13 cellular contexts compared by ENCODE assay signal in genomic region chr10:112585052-112585451, GRCh38.
A peak's percentile ranks its signal among the peaks of the same experiment; 100 is the strongest.
DNase-seq lines count a peak whose midpoint lies in the region; ATAC-seq, FAIRE-seq and TF ChIP-seq lines count a peak whose summit lies in the region.
"Had no signal": no experiment of that assay in that cellular context is flagged by ENCODE, and none has a peak within 500 bp of the region (broad histone marks: within the 10 kb centered on the region; RNA-seq: fewer than 3 reads in every experiment).

No MANE protein-coding gene starts in this region.

- dilution Hi-C loops in keratinocyte (cut with MboI; ENCODE audit: extremely low pct_ligation_motif_present, low sequenced_read_pairs): no loop called here

- H3K27me3 ChIP-seq in breast epithelium (no peaks in the 10 kb centered on the region), astrocyte (ENCODE audit: insufficient read depth, low read length) (no peaks in the 10 kb centered on the region), keratinocyte (ENCODE audit: control insufficient read depth, extremely low read depth, insufficient read depth, low read length) (no peaks in the 10 kb centered on the region), aorta (ENCODE audit: control insufficient read depth in 1 of 2, insufficient read depth in 2 of 2, low read length in 1 of 2) (no peaks in the 10 kb centered on the region), MM.1S (replicated peaks; ENCODE audit: insufficient read depth, low read length) (no peaks in the 10 kb centered on the region)
- H3K27me3 ChIP-seq in CD8-positive, alpha-beta memory T cell (ENCODE audit: insufficient read depth, low read length, poor library complexity, severe bottlenecking): no peaks in the 10 kb centered on the region
- H3K27me3 ChIP-seq: tibial artery had no signal

- no peak overlapping the region for H3K9ac ChIP-seq in astrocyte (ENCODE audit: low read length)
- H3K9ac ChIP-seq in keratinocyte (ENCODE audit: control insufficient read depth, extremely low read depth, insufficient read depth, low read length): no peak overlapping the region
- no peak overlapping the region for H3K9ac ChIP-seq in MM.1S (ENCODE audit: low read length)

- H4K20me1 ChIP-seq in astrocyte (ENCODE audit: insufficient read depth, low read length): no peaks in the 10 kb centered on the region
- no peaks in the 10 kb centered on the region for H4K20me1 ChIP-seq in keratinocyte (ENCODE audit: control insufficient read depth, extremely low read depth, insufficient read depth, low read length)
- H4K20me1 ChIP-seq in MM.1S (ENCODE audit: insufficient read depth, low read length): no peaks in the 10 kb centered on the region

- H3K4me3 Mint-ChIP-seq in MCF 10A (ENCODE audit: unreplicated experiment) (peak overlapping the region; percentile 16), astrocyte (ENCODE audit: unreplicated experiment) (no peak overlapping the region)
- H3K4me3 Mint-ChIP-seq in CD8-positive, alpha-beta memory T cell: no peak overlapping the region
- H3K4me3 Mint-ChIP-seq: activated naive CD8-positive, alpha-beta T cell treated with anti-CD3 and anti-CD28 coated beads, Interleukin-2, amount 50 U/mL, for 24 hours had no signal

- H3K4me1 Mint-ChIP-seq in MCF 10A (ENCODE audit: insufficient read depth, unreplicated experiment) (peaks cover 28% of the 10 kb centered on the region), astrocyte (ENCODE audit: low read depth, unreplicated experiment) (peaks cover 58% of the 10 kb centered on the region)
- no peaks in the 10 kb centered on the region for H3K4me1 Mint-ChIP-seq in CD8-positive, alpha-beta memory T cell
- H3K4me1 Mint-ChIP-seq: activated naive CD8-positive, alpha-beta T cell treated with anti-CD3 and anti-CD28 coated beads, Interleukin-2, amount 50 U/mL, for 24 hours had no signal

- POLR2A ChIA-PET in MCF 10A (lab: Yijun Ruan, JAX): interaction anchor here (0.5 to 2.0 kb wide), 7 partner anchors 11 to 489 kb away, joined by 3 to 6 read pairs (median 3); no protein-coding TSS in a partner anchor
- POLR2A ChIA-PET in CD8-positive, alpha-beta memory T cell (lab: Charles Lee): no interaction called here

- no peak for TF ChIP-seq CTCF in MCF 10A (IDR thresholded peaks at IDR 0.05; ENCODE audit: unreplicated experiment)
- TF ChIP-seq CTCF in breast epithelium (IDR thresholded peaks at IDR 0.05): no peak
- no peak for TF ChIP-seq CTCF in astrocyte (IDR thresholded peaks at IDR 0.05; ENCODE audit: insufficient read depth, low read depth, low read length)
- TF ChIP-seq CTCF in keratinocyte (optimal IDR thresholded peaks at IDR 0.05 in 1 of 3, IDR thresholded peaks at IDR 0.05 in 1 of 3, conservative IDR thresholded peaks at IDR 0.05 in 1 of 3; ENCODE audit: extremely low read depth in 1 of 3, insufficient read depth in 2 of 3, low read length in 3 of 3): no peak
- no peak for TF ChIP-seq CTCF in MM.1S (IDR thresholded peaks at IDR 0.05; ENCODE audit: low read length)

- H3K27ac Mint-ChIP-seq in MCF 10A (ENCODE audit: low read depth, unreplicated experiment) (peak overlapping the region; percentile 86), astrocyte (ENCODE audit: unreplicated experiment) (peak overlapping the region; percentile 38)
- H3K27ac Mint-ChIP-seq in CD8-positive, alpha-beta memory T cell: no peak overlapping the region
- H3K27ac Mint-ChIP-seq: activated naive CD8-positive, alpha-beta T cell treated with anti-CD3 and anti-CD28 coated beads, Interleukin-2, amount 50 U/mL, for 24 hours had no signal

- H2AFZ ChIP-seq in astrocyte (ENCODE audit: low read depth, low read length): no peak overlapping the region
- H2AFZ ChIP-seq in keratinocyte (ENCODE audit: control insufficient read depth, low read length): peak overlapping the region; percentile 38
- H2AFZ ChIP-seq in MM.1S (ENCODE audit: low read length): no peak overlapping the region

- H3K9me3 Mint-ChIP-seq in MCF 10A (ENCODE audit: unreplicated experiment) (no peaks in the 10 kb centered on the region), astrocyte (ENCODE audit: unreplicated experiment) (no peaks in the 10 kb centered on the region)
- no peaks in the 10 kb centered on the region for H3K9me3 Mint-ChIP-seq in CD8-positive, alpha-beta memory T cell
- H3K9me3 Mint-ChIP-seq: activated naive CD8-positive, alpha-beta T cell treated with anti-CD3 and anti-CD28 coated beads, Interleukin-2, amount 50 U/mL, for 24 hours had no signal

- H3K36me3 ChIP-seq in breast epithelium (no peaks in the 10 kb centered on the region), astrocyte (ENCODE audit: insufficient read depth, low read length) (no peaks in the 10 kb centered on the region), keratinocyte (ENCODE audit: control insufficient read depth in 2 of 2, extremely low read depth in 1 of 2, insufficient read depth in 2 of 2, low read length in 2 of 2) (no peaks in the 10 kb centered on the region), aorta (ENCODE audit: control insufficient read depth in 1 of 2, insufficient read depth in 2 of 2, low read length in 1 of 2) (peaks cover 0 to 4% of the 10 kb centered on the region in 2 donors), MM.1S (replicated peaks; ENCODE audit: insufficient read depth, low read length) (no peaks in the 10 kb centered on the region)
- H3K36me3 ChIP-seq in CD8-positive, alpha-beta memory T cell (ENCODE audit: insufficient read depth, low read length): no peaks in the 10 kb centered on the region
- H3K36me3 ChIP-seq: tibial artery had no signal

- H3K27ac ChIP-seq in breast epithelium (no peak overlapping the region), astrocyte (ENCODE audit: low read depth, low read length) (peak overlapping the region; percentile 9), keratinocyte (ENCODE audit: control insufficient read depth, insufficient read depth, low read length) (peak overlapping the region; percentile 59), aorta (ENCODE audit: low read depth in 1 of 2, low read length in 2 of 2) (no peak overlapping the region), MM.1S (ENCODE audit: low read length) (no peak overlapping the region)
- H3K27ac ChIP-seq in CD8-positive, alpha-beta memory T cell (ENCODE audit: low read depth, low read length): no peak overlapping the region

- FAIRE-seq in astrocyte (lab: Jason Lieb, UNC) (peak; percentile 73), keratinocyte (lab: Jason Lieb, UNC) (peak; percentile 91)
- FAIRE-seq: endometrium had no signal

- DNase-seq in MCF 10A (ENCODE audit: unreplicated experiment) (peak; percentile 75), breast epithelium (ENCODE audit: low spot score in 2 of 2) (no peak), astrocyte (ENCODE audit: low read depth) (peak; percentile 59), keratinocyte (ENCODE audit: low read depth, low spot score) (no peak), aorta (peak in 1 of 2 donors; percentile 70), MM.1S (no peak)
- DNase-seq in CD8-positive, alpha-beta memory T cell: no peak
- DNase-seq: activated naive CD8-positive, alpha-beta T cell treated with anti-CD3 and anti-CD28 coated beads, Interleukin-2, amount 50 U/mL, for 24 hours; NCI-H1436; T-helper 9 cell had no signal

- BruUV-seq in MCF 10A (replicated peaks; lab: Mats Ljungman, UMichigan): no TSS peak

- no peaks in the 10 kb centered on the region for H3K4me1 ChIP-seq in breast epithelium
- peaks cover 19% of the 10 kb centered on the region for H3K4me1 ChIP-seq in astrocyte (ENCODE audit: insufficient read depth, low read length)
- H3K4me1 ChIP-seq in keratinocyte (ENCODE audit: control insufficient read depth, extremely low read depth, insufficient read depth, low read length): peaks cover 14% of the 10 kb centered on the region
- H3K4me1 ChIP-seq in aorta (ENCODE audit: control insufficient read depth in 1 of 2, insufficient read depth in 2 of 2, low read length in 2 of 2): peaks cover 2 to 6% of the 10 kb centered on the region in 2 donors
- H3K4me1 ChIP-seq in CD8-positive, alpha-beta memory T cell (ENCODE audit: insufficient read depth, low read length): no peaks in the 10 kb centered on the region
- H3K4me1 ChIP-seq in MM.1S (ENCODE audit: low read length): no peaks in the 10 kb centered on the region

- peak overlapping the region; percentile 17 for H3K4me2 ChIP-seq in astrocyte (ENCODE audit: low read length)
- H3K4me2 ChIP-seq in keratinocyte (ENCODE audit: control insufficient read depth, extremely low read depth, insufficient read depth, low read depth, low read length): peak overlapping the region; percentile 70
- H3K4me2 ChIP-seq in MM.1S (ENCODE audit: low read depth, low read length): no peak overlapping the region

- intact Hi-C loops in MCF 10A (cut with micrococcal nuclease): no loop called here
- intact Hi-C loops in breast epithelium (cut with DNase I; ENCODE audit: low total_unique reads): no loop called here
- intact Hi-C loops in aorta (cut with DNase I): loop anchor here in 1 of 2 donors (10.0 kb wide), 1 partner anchor 800 kb away; no protein-coding TSS in a partner anchor

- CTCF ChIA-PET in MCF 10A (lab: Yijun Ruan, JAX): interaction anchor here (0.6 to 1.6 kb wide), 8 partner anchors 10 to 741 kb away, joined by 3 to 6 read pairs (median 3); no protein-coding TSS in a partner anchor
- CTCF ChIA-PET in CD8-positive, alpha-beta memory T cell (lab: Charles Lee): no interaction called here

- H3K36me3 Mint-ChIP-seq in MCF 10A (ENCODE audit: insufficient read depth, unreplicated experiment): no peaks in the 10 kb centered on the region
- H3K36me3 Mint-ChIP-seq in astrocyte (ENCODE audit: low read depth, unreplicated experiment): peaks cover 3% of the 10 kb centered on the region
- peaks cover 0 to 24% (median 14%) of the 10 kb centered on the region in 3 donors for H3K36me3 Mint-ChIP-seq in CD8-positive, alpha-beta memory T cell

- H3K79me2 ChIP-seq in astrocyte (ENCODE audit: insufficient read depth, low read length) (no peaks in the 10 kb centered on the region), keratinocyte (ENCODE audit: control insufficient read depth, insufficient read depth, low read length) (no peaks in the 10 kb centered on the region), MM.1S (ENCODE audit: low read length) (no peaks in the 10 kb centered on the region)

- H3K27me3 Mint-ChIP-seq in MCF 10A (ENCODE audit: insufficient read depth, unreplicated experiment) (no peaks in the 10 kb centered on the region), astrocyte (ENCODE audit: low read depth, unreplicated experiment) (no peaks in the 10 kb centered on the region)
- no peaks in the 10 kb centered on the region for H3K27me3 Mint-ChIP-seq in CD8-positive, alpha-beta memory T cell
- H3K27me3 Mint-ChIP-seq: activated naive CD8-positive, alpha-beta T cell treated with anti-CD3 and anti-CD28 coated beads, Interleukin-2, amount 50 U/mL, for 24 hours had no signal

- no peaks in the 10 kb centered on the region for H3F3A ChIP-seq in MM.1S (ENCODE audit: insufficient read depth, low read length)

- ATAC-seq in aorta (ENCODE audit: low FRiP score): peak; percentile 70
- no peak for ATAC-seq in HG03135 (IDR thresholded peaks at IDR 0.05; ENCODE audit: unreplicated experiment)
- ATAC-seq: activated naive CD8-positive, alpha-beta T cell treated with anti-CD3 and anti-CD28 coated beads, Interleukin-2, amount 50 U/mL, for 24 hours had no signal

- H3K9me2 ChIP-seq in MM.1S (replicated peaks; ENCODE audit: insufficient read depth, low read length): no peaks in the 10 kb centered on the region

- WGBS in aorta, 2 donors: 5 to 6% methylated on average over 4 of the region's 4 CpGs

- TF ChIP-seq POLR2A in breast epithelium (IDR thresholded peaks at IDR 0.05): no peak

- H3K4me3 ChIP-seq in breast epithelium (no peak overlapping the region), astrocyte (ENCODE audit: insufficient read depth, low read depth, low read length) (no peak overlapping the region), keratinocyte (ENCODE audit: control insufficient read depth in 2 of 3, extremely low read depth in 1 of 3, insufficient read depth in 2 of 3, low read depth in 1 of 3, low read length in 3 of 3) (no peak overlapping the region), aorta (ENCODE audit: low read length in 2 of 2) (no peak overlapping the region), MM.1S (ENCODE audit: low read length) (no peak overlapping the region)
- no peak overlapping the region for H3K4me3 ChIP-seq in CD8-positive, alpha-beta memory T cell (ENCODE audit: low read length)
- H3K4me3 ChIP-seq: tibial artery had no signal

- H3K9me1 ChIP-seq in keratinocyte (ENCODE audit: control insufficient read depth, extremely low read depth, insufficient read depth, low read length): no peaks in the 10 kb centered on the region

- no peaks in the 10 kb centered on the region for H3K9me3 ChIP-seq in breast epithelium
- no peaks in the 10 kb centered on the region for H3K9me3 ChIP-seq in astrocyte (ENCODE audit: insufficient read depth, low read depth, low read length)
- no peaks in the 10 kb centered on the region for H3K9me3 ChIP-seq in keratinocyte (ENCODE audit: control insufficient read depth, low read depth, low read length)
- no peaks in the 10 kb centered on the region for H3K9me3 ChIP-seq in aorta (ENCODE audit: control insufficient read depth, low read length)
- H3K9me3 ChIP-seq in CD8-positive, alpha-beta memory T cell (ENCODE audit: low read length): no peaks in the 10 kb centered on the region
- H3K9me3 ChIP-seq in MM.1S (replicated peaks; ENCODE audit: insufficient read depth, low read length): no peaks in the 10 kb centered on the region
- H3K9me3 ChIP-seq: tibial artery had no signal

Comparison
In these comparisons a context has a peak if more than half of its experiments do, and no peak if none do; other contexts are left out.
1. DNase-seq: peak in MCF 10A (single experiment) and astrocyte (single experiment); none in breast epithelium (0 of 2), keratinocyte (single experiment), CD8-positive, alpha-beta memory T cell (0 of 5) and MM.1S (single experiment).
2. H3K27ac Mint-ChIP-seq: peak in MCF 10A (single experiment) and astrocyte (single experiment); none in CD8-positive, alpha-beta memory T cell (0 of 8).
3. H3K27ac ChIP-seq: peak in astrocyte (single experiment) and keratinocyte (single experiment); none in breast epithelium (0 of 2), aorta (0 of 2), CD8-positive, alpha-beta memory T cell (single experiment) and MM.1S (single experiment).